9 cellular contexts compared by ENCODE assay signal in the genomic region with DNA sequence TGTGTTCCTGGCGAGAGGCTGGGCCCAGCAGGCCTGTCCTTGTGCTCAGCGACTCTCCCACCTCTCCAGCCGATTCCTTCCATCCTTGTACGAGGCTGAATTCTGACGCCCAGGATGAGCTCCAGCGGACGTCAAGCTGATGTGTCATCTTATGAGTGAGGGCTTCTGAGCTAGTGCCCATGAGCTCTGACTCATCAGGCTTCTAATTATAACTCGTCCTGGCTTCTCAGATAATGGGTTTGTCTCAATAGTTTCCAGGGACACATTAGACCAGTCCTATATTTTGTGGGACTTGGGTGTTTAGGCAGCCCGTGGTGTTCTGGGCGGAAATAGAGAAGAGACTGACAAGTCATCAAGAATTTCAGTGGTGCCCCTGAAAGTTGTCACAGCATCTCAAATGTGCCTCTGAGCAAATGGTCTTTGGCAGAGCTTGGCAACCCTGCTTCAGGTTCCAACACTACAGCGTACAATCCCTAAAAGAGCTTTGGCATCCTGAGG.
DNase-seq lines count a peak whose midpoint lies in the region; ATAC-seq, FAIRE-seq and TF ChIP-seq lines count a peak whose summit lies in the region.
"Had no signal": no experiment of that assay in that cellular context is flagged by ENCODE, and none has a peak within 500 bp of the region (broad histone marks: within the 10 kb centered on the region; RNA-seq: fewer than 3 reads in every experiment).

No MANE protein-coding gene starts in this region.

- H4K20me1 ChIP-seq in keratinocyte (ENCODE audit: control insufficient read depth, extremely low read depth, insufficient read depth, low read length), result no peaks in the 10 kb centered on the region

- H3K4me3 ChIP-seq in adrenal gland (no peak overlapping the region), keratinocyte (ENCODE audit: control insufficient read depth in 2 of 3, extremely low read depth in 1 of 3, insufficient read depth in 2 of 3, low read depth in 1 of 3, low read length in 3 of 3) (peak overlapping the region in 1 of 3 experiments; percentile 23), kidney (ENCODE audit: low read length in 2 of 2) (no peak overlapping the region)
- H3K4me3 ChIP-seq: thyroid gland had no signal

- no peaks in the 10 kb centered on the region for H3K36me3 ChIP-seq in adrenal gland (replicated peaks in 1 of 2)
- H3K36me3 ChIP-seq in keratinocyte (ENCODE audit: control insufficient read depth in 2 of 2, extremely low read depth in 1 of 2, insufficient read depth in 2 of 2, low read length in 2 of 2), result no peaks in the 10 kb centered on the region
- H3K36me3 ChIP-seq in kidney (ENCODE audit: control insufficient read depth in 1 of 2, insufficient read depth in 2 of 2, low read length in 2 of 2), result no peaks in the 10 kb centered on the region
- H3K36me3 ChIP-seq: thyroid gland had no signal

- dilution Hi-C loops in keratinocyte (cut with MboI; ENCODE audit: extremely low pct_ligation_motif_present, low sequenced_read_pairs), result no loop called here

- H3K27me3 ChIP-seq in adrenal gland, result no peaks in the 10 kb centered on the region
- H3K27me3 ChIP-seq in keratinocyte (ENCODE audit: control insufficient read depth, extremely low read depth, insufficient read depth, low read length), result no peaks in the 10 kb centered on the region
- H3K27me3 ChIP-seq: thyroid gland had no signal

- H3K9me1 ChIP-seq in keratinocyte (ENCODE audit: control insufficient read depth, extremely low read depth, insufficient read depth, low read length), result no peaks in the 10 kb centered on the region

- 33 to 40% (median 36%) methylated on average over 10 to 11 of the region's 11 CpGs for WGBS in adrenal gland, 4 donors

- no peaks in the 10 kb centered on the region for H3K9me3 ChIP-seq in adrenal gland (replicated peaks in 1 of 3)
- H3K9me3 ChIP-seq in keratinocyte (ENCODE audit: control insufficient read depth, low read depth, low read length), result no peaks in the 10 kb centered on the region
- no peaks in the 10 kb centered on the region for H3K9me3 ChIP-seq in kidney (ENCODE audit: control insufficient read depth in 1 of 2, low read length in 2 of 2)
- H3K9me3 ChIP-seq: thyroid gland had no signal

- FAIRE-seq in keratinocyte (lab: Jason Lieb, UNC) (peak; percentile 73), kidney (lab: Jason Lieb, UNC) (no peak)

- peak overlapping the region; percentile 59 for H3K9ac ChIP-seq in keratinocyte (ENCODE audit: control insufficient read depth, extremely low read depth, insufficient read depth, low read length)
- no peak overlapping the region for H3K9ac ChIP-seq in kidney (ENCODE audit: low read length in 2 of 2)

- H3K4me1 ChIP-seq in adrenal gland (replicated peaks in 1 of 2) (peaks cover 0 to 10% of the 10 kb centered on the region in 2 donors), keratinocyte (ENCODE audit: control insufficient read depth, extremely low read depth, insufficient read depth, low read length) (peaks cover 46% of the 10 kb centered on the region), kidney (ENCODE audit: control insufficient read depth in 1 of 2, insufficient read depth in 1 of 2, low read depth in 1 of 2, low read length in 2 of 2) (no peaks in the 10 kb centered on the region)

- intact Hi-C loops in adrenal gland (cut with DNase I) (no loop called here), kidney (cut with DNase I) (no loop called here)

- TF ChIP-seq POLR2A in adrenal gland (IDR thresholded peaks at IDR 0.05), result no peak

- H3K27ac ChIP-seq in adrenal gland (peak overlapping the region in 2 of 5 donors; percentile 42 to 47), keratinocyte (ENCODE audit: control insufficient read depth, insufficient read depth, low read length) (peak overlapping the region; percentile 95), kidney (ENCODE audit: low read depth in 2 of 2, low read length in 2 of 2) (no peak overlapping the region)

- TF ChIP-seq CTCF in adrenal gland (IDR thresholded peaks at IDR 0.05) (no peak), keratinocyte (optimal IDR thresholded peaks at IDR 0.05 in 1 of 3, IDR thresholded peaks at IDR 0.05 in 1 of 3, conservative IDR thresholded peaks at IDR 0.05 in 1 of 3; ENCODE audit: extremely low read depth in 1 of 3, insufficient read depth in 2 of 3, low read length in 3 of 3) (no peak), GM10266 (IDR thresholded peaks at IDR 0.05; ENCODE audit: control insufficient read depth, insufficient read depth, low read depth, missing control alignments) (no peak), kidney (IDR thresholded peaks at IDR 0.05; ENCODE audit: borderline replicate concordance, extremely low read depth, insufficient read depth) (no peak)

- H2AFZ ChIP-seq in keratinocyte (ENCODE audit: control insufficient read depth, low read length), result no peak overlapping the region

- peak overlapping the region; percentile 74 for H3K4me2 ChIP-seq in keratinocyte (ENCODE audit: control insufficient read depth, extremely low read depth, insufficient read depth, low read depth, low read length)

- DNase-seq in EH (ENCODE audit: low read depth) (peak; percentile 98), NOMO-1 (lab: John Stamatoyannopoulos, UW; ENCODE audit: unreplicated experiment in 2 of 2) (peak; percentile 37 to 60), adrenal gland (peak; percentile 78 to 93 (median 88)), keratinocyte (ENCODE audit: low read depth, low spot score) (peak; percentile 75), HuH-7.5 (ENCODE audit: low spot score) (no peak), GM10266 (ENCODE audit: extremely low spot score) (no peak), kidney (no peak)

- no peaks in the 10 kb centered on the region for H3K79me2 ChIP-seq in keratinocyte (ENCODE audit: control insufficient read depth, insufficient read depth, low read length)

- ATAC-seq in HG03460 (IDR thresholded peaks at IDR 0.05; ENCODE audit: unreplicated experiment), result no peak

Comparison
In these comparisons a context has a peak if more than half of its experiments do, and no peak if none do; other contexts are left out.
1. DNase-seq: peak in EH (single experiment), NOMO-1 (2 of 2), adrenal gland (7 of 7) and keratinocyte (single experiment); none in HuH-7.5 (single experiment), GM10266 (single experiment) and kidney (single experiment).